Comparison of ENCODE assay signal across 20 cellular contexts in the genomic region with DNA sequence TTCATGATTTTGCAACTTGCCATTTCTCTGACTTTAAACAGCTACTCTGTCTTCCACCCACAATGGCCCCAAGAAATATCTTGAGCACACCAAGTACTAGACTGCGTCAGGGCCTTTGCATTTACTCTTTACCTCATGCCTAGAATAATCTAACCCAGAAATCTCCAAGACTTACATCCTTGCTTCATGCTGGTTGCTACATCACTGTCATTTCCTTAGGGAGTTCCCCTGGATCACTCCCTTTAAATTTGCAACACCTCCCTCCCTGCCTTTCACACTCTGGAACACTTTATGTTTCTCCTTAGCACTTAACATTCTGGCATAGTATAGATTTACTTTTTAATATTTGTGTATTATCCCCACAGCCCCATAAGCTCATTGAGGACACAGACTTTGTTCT.
"Had no signal": no experiment of that assay in that cellular context is flagged by ENCODE, and none has a peak within 500 bp of the region (broad histone marks: within the 10 kb centered on the region; RNA-seq: fewer than 3 reads in every experiment).

No MANE protein-coding gene starts in this region.

- H3K36me3 ChIP-seq: left ventricle myocardium inferior, ovary, right atrium auricular region, right lobe of liver, stomach, suprapubic skin, thoracic aorta, tibial artery, uterus had no signal

- H3K27me3 ChIP-seq: ovary, right atrium auricular region, right lobe of liver, suprapubic skin, tibial artery, uterus had no signal

- H3K4me2 ChIP-seq: smooth muscle cell had no signal

- ATAC-seq: mucosa of descending colon; naive thymus-derived CD4-positive, alpha-beta T cell; natural killer cell treated with Interleukin-12 subunit alpha and Interleukin-12 subunit beta and Interleukin-15 and Interleukin-18, amount 100 ng/mL, for 72 hours; right lobe of liver; stimulated activated naive B cell treated with anti-CD40 and anti-IgM and Interleukin-4, amounts not matched to agents 10 μg/mL and 1 μg/mL and 100 μg/mL, for 72 hours; stimulated activated naive CD8-positive, alpha-beta T cell treated with anti-CD3 and anti-CD28 coated beads, Interleukin-15, Interleukin-2, amounts not matched to agents 100 U/mL and 50 U/mL, for 24 hours had no signal

- H3K27ac ChIP-seq: left ventricle myocardium inferior, ovary, right atrium auricular region, right lobe of liver, stomach, suprapubic skin, thoracic aorta, tibial artery, uterus had no signal

- H3K4me3 ChIP-seq: left ventricle myocardium inferior, lung, mucosa of descending colon, ovary, right atrium auricular region, right lobe of liver, smooth muscle cell, stomach, suprapubic skin, thoracic aorta, tibial artery, uterus had no signal

- H3K9me3 ChIP-seq: left ventricle myocardium inferior, mucosa of descending colon, ovary, right atrium auricular region, right lobe of liver, stomach, suprapubic skin, thoracic aorta, tibial artery, uterus had no signal

- DNase-seq: islet precursor cell; left ventricle myocardium inferior; midbrain; mucosa of descending colon; naive thymus-derived CD4-positive, alpha-beta T cell; ovary; right lobe of liver; stimulated activated CD4-positive, alpha-beta T cell treated with anti-CD3 and anti-CD28 coated beads, Interleukin-1b, Interleukin-23, amount 100 ng/mL, for 48 hours; stimulated activated CD4-positive, alpha-beta T cell treated with anti-CD3 and anti-CD28 coated beads, Interleukin-2, amount 100 ng/mL, for 48 hours; stimulated activated naive B cell treated with anti-CD40 and anti-IgM and Interleukin-4, amounts not matched to agents 10 μg/mL and 1 μg/mL and 100 μg/mL, for 72 hours; stimulated activated naive CD8-positive, alpha-beta T cell treated with anti-CD3 and anti-CD28 coated beads, Interleukin-15, Interleukin-2, amounts not matched to agents 100 U/mL and 50 U/mL, for 24 hours; stomach; tibial artery; uterus had no signal
